Comparison of ENCODE assay signal across 10 cellular contexts in the genomic region with DNA sequence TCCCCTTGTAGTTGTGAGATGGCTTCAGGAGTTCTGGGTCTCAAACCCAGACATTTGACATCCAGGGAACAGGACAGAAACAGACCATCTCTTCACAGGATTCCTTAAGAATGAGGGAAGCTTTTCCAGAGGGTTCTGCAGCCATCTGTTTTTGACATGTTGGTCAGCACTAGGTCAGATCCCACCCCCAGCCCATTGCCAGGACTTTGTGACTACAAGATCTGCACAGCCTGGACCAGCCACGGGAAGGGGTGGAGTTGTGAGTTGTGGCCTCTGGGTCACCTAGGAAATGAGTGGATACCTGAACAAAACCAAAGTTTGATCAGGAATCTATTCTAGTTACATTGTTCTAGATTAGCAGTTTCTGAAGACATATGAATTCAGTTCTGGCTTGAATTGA. TPM values are rescaled to one million over a fixed set of nuclear protein-coding genes. Genes with fewer than 3 reads are reported as not detected.
"Had no signal": no experiment of that assay in that cellular context is flagged by ENCODE, and none has a peak within 500 bp of the region (broad histone marks: within the 10 kb centered on the region; RNA-seq: fewer than 3 reads in every experiment).

No MANE protein-coding gene starts in this region.

- H3K4me2 ChIP-seq: GM23338 had no signal

- H2AFZ ChIP-seq: GM23338 had no signal

- ATAC-seq: GM23338, K562 had no signal

- H3K4me3 ChIP-seq: GM23338, K562 had no signal

- FAIRE-seq: H1, H54, HTR-8/SVneo, K562 had no signal

- DNase-seq: H9, HCEC 1CT, IMR-90, KG1 had no signal

RNA-seq across cellular contexts. Expression of a gene that starts 39.2 kb away (rescaled TPM):
- total RNA-seq: GM23338, H1, H9, HT-29, IMR-90, K562 had no signal
- polyA plus RNA-seq: GM23338, IMR-90, K562 had no signal

RNA-seq across cellular contexts. Expression of a gene that starts 53.5 kb away (rescaled TPM):
- total RNA-seq: HT-29, IMR-90 had no signal
